ENCODE assay signal across 15 cellular contexts in genomic region chr14:89495718-89496117, GRCh38.
DNase-seq lines count a peak whose midpoint lies in the region; ATAC-seq and TF ChIP-seq lines count a peak whose summit lies in the region.
"Had no signal": no experiment of that assay in that cellular context is flagged by ENCODE, and none has a peak within 500 bp of the region (broad histone marks: within the 10 kb centered on the region; RNA-seq: fewer than 3 reads in every experiment).

No MANE protein-coding gene starts in this region.

- no peak overlapping the region for H3K4me3 ChIP-seq in GM23338
- H3K4me3 ChIP-seq in coronary artery, result no peak overlapping the region
- H3K4me3 ChIP-seq: GM23248, HAP-1, K562 had no signal

- peaks cover 10% of the 10 kb centered on the region for H3K27me3 Mint-ChIP-seq in GM23338 (ENCODE audit: insufficient read depth, low read depth, poor library complexity)
- no peaks in the 10 kb centered on the region for H3K27me3 Mint-ChIP-seq in WTC11 (ENCODE audit: low read depth)
- no peaks in the 10 kb centered on the region for H3K27me3 Mint-ChIP-seq in memory B cell
- H3K27me3 Mint-ChIP-seq in stimulated activated memory B cell treated with anti-CD40 and anti-IgM and Interleukin-4, amounts not matched to agents 10 μg/mL and 1 μg/mL and 100 μg/mL, for 72 hours, result no peaks in the 10 kb centered on the region
- H3K27me3 Mint-ChIP-seq: CD4-positive, alpha-beta memory T cell had no signal

- no peak overlapping the region for H3K4me2 ChIP-seq in GM23338

- ATAC-seq in GM23338, result peak; percentile 55
- ATAC-seq in WTC11, result peak; percentile 58
- no peak for ATAC-seq in memory B cell (ENCODE audit: low read depth)
- no peak for ATAC-seq in stimulated activated memory B cell treated with anti-CD40 and anti-IgM and Interleukin-4, amounts not matched to agents 10 μg/mL and 1 μg/mL and 100 μg/mL, for 72 hours
- ATAC-seq in HG03521 (IDR thresholded peaks at IDR 0.05; ENCODE audit: unreplicated experiment), result no peak
- ATAC-seq in GM19467 (IDR thresholded peaks at IDR 0.05; ENCODE audit: unreplicated experiment), result no peak
- ATAC-seq: K562 had no signal

- H3K27me3 ChIP-seq in GM23338 (ENCODE audit: insufficient read depth), result no peaks in the 10 kb centered on the region

- TF ChIP-seq CTCF in GM23338 (conservative IDR thresholded peaks at IDR 0.05; ENCODE audit: low read depth in 2 of 2), result no peak
- TF ChIP-seq CTCF in WTC11 (IDR thresholded peaks at IDR 0.05), result no peak
- no peak for TF ChIP-seq CTCF in coronary artery (IDR thresholded peaks at IDR 0.05)

- H3K9me2 ChIP-seq in GM23338 (ENCODE audit: insufficient read depth), result no peaks in the 10 kb centered on the region

- H3K4me3 Mint-ChIP-seq in GM23338, result no peak overlapping the region; the same call in 2 of the 3 replicates
- H3K4me3 Mint-ChIP-seq in WTC11, result no peak overlapping the region
- no peak overlapping the region for H3K4me3 Mint-ChIP-seq in memory B cell
- no peak overlapping the region for H3K4me3 Mint-ChIP-seq in stimulated activated memory B cell treated with anti-CD40 and anti-IgM and Interleukin-4, amounts not matched to agents 10 μg/mL and 1 μg/mL and 100 μg/mL, for 72 hours
- H3K4me3 Mint-ChIP-seq: CD4-positive, alpha-beta memory T cell had no signal

- POLR2A ChIA-PET in WTC11 (lab: Charles Lee), result no interaction called here

- peaks cover 7% of the 10 kb centered on the region for H4K20me1 ChIP-seq in GM23338 (replicated peaks; ENCODE audit: insufficient read depth)

- peaks cover 4% of the 10 kb centered on the region; the same call in 1 of the 2 replicates for H3F3A ChIP-seq in GM23338 (replicated peaks; ENCODE audit: low read depth)

- H3K4me1 ChIP-seq in GM23338 (ENCODE audit: insufficient read depth), result peaks cover 33% of the 10 kb centered on the region

- H3K36me3 Mint-ChIP-seq in GM23338 (ENCODE audit: low read depth) (peaks cover 5% of the 10 kb centered on the region), WTC11 (peaks cover 5% of the 10 kb centered on the region), memory B cell (peaks cover 5% of the 10 kb centered on the region)
- peaks cover 5% of the 10 kb centered on the region for H3K36me3 Mint-ChIP-seq in stimulated activated memory B cell treated with anti-CD40 and anti-IgM and Interleukin-4, amounts not matched to agents 10 μg/mL and 1 μg/mL and 100 μg/mL, for 72 hours

- no peaks in the 10 kb centered on the region for H3K9me3 Mint-ChIP-seq in GM23338
- no peaks in the 10 kb centered on the region for H3K9me3 Mint-ChIP-seq in WTC11
- no peaks in the 10 kb centered on the region for H3K9me3 Mint-ChIP-seq in memory B cell
- no peaks in the 10 kb centered on the region for H3K9me3 Mint-ChIP-seq in stimulated activated memory B cell treated with anti-CD40 and anti-IgM and Interleukin-4, amounts not matched to agents 10 μg/mL and 1 μg/mL and 100 μg/mL, for 72 hours
- H3K9me3 Mint-ChIP-seq: CD4-positive, alpha-beta memory T cell had no signal

- H3K4me1 Mint-ChIP-seq in GM23338 (peaks cover 54% of the 10 kb centered on the region), WTC11 (peaks cover 65% of the 10 kb centered on the region), memory B cell (peaks cover 23% of the 10 kb centered on the region)
- peaks cover 22% of the 10 kb centered on the region for H3K4me1 Mint-ChIP-seq in stimulated activated memory B cell treated with anti-CD40 and anti-IgM and Interleukin-4, amounts not matched to agents 10 μg/mL and 1 μg/mL and 100 μg/mL, for 72 hours

- H3K27ac Mint-ChIP-seq in GM23338 (no peak overlapping the region), WTC11 (peak overlapping the region; percentile 10; the same call in 1 of the 2 replicates), memory B cell (peak overlapping the region; percentile 95)
- H3K27ac Mint-ChIP-seq in stimulated activated memory B cell treated with anti-CD40 and anti-IgM and Interleukin-4, amounts not matched to agents 10 μg/mL and 1 μg/mL and 100 μg/mL, for 72 hours, result peak overlapping the region; percentile 14

- peaks cover 59% of the 10 kb centered on the region for H3K79me2 ChIP-seq in GM23338 (replicated peaks; ENCODE audit: insufficient read depth)

- H2AFZ ChIP-seq in GM23338, result no peak overlapping the region
- H2AFZ ChIP-seq: GM23248 had no signal

- H3K27ac ChIP-seq in GM23338 (ENCODE audit: low read depth), result peak overlapping the region; percentile 30
- no peak overlapping the region for H3K27ac ChIP-seq in coronary artery
- H3K27ac ChIP-seq: C4-2B, GM23248 had no signal

- no peaks in the 10 kb centered on the region for H3K36me3 ChIP-seq in GM23338 (ENCODE audit: insufficient read depth)
- H3K36me3 ChIP-seq: HAP-1 had no signal

- CTCF ChIA-PET in WTC11 (lab: Charles Lee), result no interaction called here

- no peak for DNase-seq in GM23338 (ENCODE audit: low spot score)
- no peak for DNase-seq in WTC11 (ENCODE audit: low spot score)
- DNase-seq in memory B cell (ENCODE audit: low spot score in 2 of 2), result no peak
- no peak for DNase-seq in coronary artery (ENCODE audit: low spot score)
- DNase-seq: ACHN; CD4-positive, alpha-beta memory T cell; DMS79 treated with DMSO at 0.1 percent for 48 hours; GF-D8; GM23248 had no signal

TF ChIP-seq in GM23338, 12 proteins besides CTCF, POLR2A, EP300 and RAD21 (continues in another document):
- TF ChIP-seq ZNF114 (CRISPR knock-in tag; IDR thresholded peaks at IDR 0.05), result no peak
- no peak for TF ChIP-seq NANOG (IDR thresholded peaks at IDR 0.05; ENCODE audit: borderline replicate concordance)
- no peak for TF ChIP-seq EZH2 (IDR thresholded peaks at IDR 0.05; ENCODE audit: low read depth, unreplicated experiment)
- no peak for TF ChIP-seq POLR2AphosphoS5 (IDR thresholded peaks at IDR 0.05; ENCODE audit: low read depth)
- TF ChIP-seq ETS1 (IDR thresholded peaks at IDR 0.05), result no peak
- no peak for TF ChIP-seq ZNF331 (CRISPR knock-in tag; IDR thresholded peaks at IDR 0.05; ENCODE audit: low read depth)

TF ChIP-seq in WTC11, 78 proteins besides CTCF, POLR2A, EP300 and RAD21:
- TF ChIP-seq ATF2 (CRISPR knock-in tag; IDR thresholded peaks at IDR 0.05; ENCODE audit: borderline replicate concordance, low read depth) (no peak), USF2 (CRISPR knock-in tag; IDR thresholded peaks at IDR 0.05) (peak; percentile 66)

Comparison
In these comparisons a context has a peak if more than half of its experiments do, and no peak if none do; other contexts are left out.
1. ATAC-seq: peak in GM23338 (single experiment) and WTC11 (single experiment); none in memory B cell (single experiment), stimulated activated memory B cell treated with anti-CD40 and anti-IgM and Interleukin-4, amounts not matched to agents 10 μg/mL and 1 μg/mL and 100 μg/mL, for 72 hours (single experiment), HG03521 (single experiment) and GM19467 (single experiment).